In genomic region chr1:226762988-226763740, GRCh38 we compare ENCODE assay signal across 14 cellular contexts. TPM values are rescaled to one million over a fixed set of nuclear protein-coding genes. Genes with fewer than 3 reads are reported as not detected.
DNase-seq lines count a peak whose midpoint lies in the region; ATAC-seq and TF ChIP-seq lines count a peak whose summit lies in the region.
"Had no signal": no experiment of that assay in that cellular context is flagged by ENCODE, and none has a peak within 500 bp of the region (broad histone marks: within the 10 kb centered on the region; RNA-seq: fewer than 3 reads in every experiment).

No MANE protein-coding gene starts in this region.

- TF ChIP-seq CTCF in RWPE1 (conservative IDR thresholded peaks at IDR 0.05; ENCODE audit: low read depth) (no peak), epithelial cell of esophagus (IDR thresholded peaks at IDR 0.05; ENCODE audit: insufficient read depth, low read depth, low read length, missing control alignments) (no peak)

- CTCF ChIA-PET in RWPE1 (lab: Yijun Ruan, JAX) = interaction anchor here (0.5 to 1.6 kb wide), 3 partner anchors 22 to 129 kb away, joined by 3 to 5 read pairs (median 3); no protein-coding TSS in a partner anchor

- intact Hi-C loops in cardiac septum (cut with DNase I) (no loop called here), Right ventricle myocardium superior (cut with DNase I) (no loop called here)

- H3K4me3 ChIP-seq in epithelial cell of esophagus (ENCODE audit: low read length) = no peak overlapping the region
- H3K4me3 ChIP-seq: left ventricle myocardium inferior, Peyer's patch had no signal

- peak; percentile 5 for DNase-seq in cardiac septum (ENCODE audit: low spot score)
- no peak for DNase-seq in Right ventricle myocardium superior
- DNase-seq in RWPE1 (ENCODE audit: low spot score) = no peak
- peak; percentile 63 for DNase-seq in epithelial cell of esophagus (ENCODE audit: low read depth)
- no peak for DNase-seq in GM19240 (ENCODE audit: insufficient read length, low spot score)
- no peak for DNase-seq in stimulated activated CD4-positive, alpha-beta T cell treated with anti-CD3 and anti-CD28 coated beads, Interleukin-4, amount 100 ng/mL, for 4 hours
- DNase-seq in nucleus accumbens (lab: John Stamatoyannopoulos, UW) = no peak
- DNase-seq: aorta, head of caudate nucleus, Kasumi-1, left ventricle myocardium inferior, retina had no signal

- POLR2A ChIA-PET in RWPE1 (lab: Yijun Ruan, JAX; ENCODE audit: low non-redundant PET) = no interaction called here

- ATAC-seq in Right ventricle myocardium superior (ENCODE audit: poor library complexity) = no peak
- ATAC-seq in HG03378 (IDR thresholded peaks at IDR 0.05; ENCODE audit: unreplicated experiment) = no peak

- H3K27ac ChIP-seq in RWPE1 = peak overlapping the region; percentile 38; the same call in 1 of the 2 replicates
- H3K27ac ChIP-seq: left ventricle myocardium inferior, Peyer's patch had no signal

RNA-seq across cellular contexts. Expression of gene ITPKB, which starts 24.1 kb away (rescaled TPM):
- total RNA-seq in cardiac septum (10.5 TPM), Right ventricle myocardium superior (21.2 TPM)

Comparison
In these comparisons a context has a peak if more than half of its experiments do, and no peak if none do; other contexts are left out.
1. DNase-seq: peak in cardiac septum (single experiment) and epithelial cell of esophagus (single experiment); none in Right ventricle myocardium superior (single experiment), RWPE1 (single experiment), GM19240 (single experiment), stimulated activated CD4-positive, alpha-beta T cell treated with anti-CD3 and anti-CD28 coated beads, Interleukin-4, amount 100 ng/mL, for 4 hours (0 of 2) and nucleus accumbens (0 of 56).